Comparison of ENCODE assay signal across 3 cellular contexts in the genomic region with DNA sequence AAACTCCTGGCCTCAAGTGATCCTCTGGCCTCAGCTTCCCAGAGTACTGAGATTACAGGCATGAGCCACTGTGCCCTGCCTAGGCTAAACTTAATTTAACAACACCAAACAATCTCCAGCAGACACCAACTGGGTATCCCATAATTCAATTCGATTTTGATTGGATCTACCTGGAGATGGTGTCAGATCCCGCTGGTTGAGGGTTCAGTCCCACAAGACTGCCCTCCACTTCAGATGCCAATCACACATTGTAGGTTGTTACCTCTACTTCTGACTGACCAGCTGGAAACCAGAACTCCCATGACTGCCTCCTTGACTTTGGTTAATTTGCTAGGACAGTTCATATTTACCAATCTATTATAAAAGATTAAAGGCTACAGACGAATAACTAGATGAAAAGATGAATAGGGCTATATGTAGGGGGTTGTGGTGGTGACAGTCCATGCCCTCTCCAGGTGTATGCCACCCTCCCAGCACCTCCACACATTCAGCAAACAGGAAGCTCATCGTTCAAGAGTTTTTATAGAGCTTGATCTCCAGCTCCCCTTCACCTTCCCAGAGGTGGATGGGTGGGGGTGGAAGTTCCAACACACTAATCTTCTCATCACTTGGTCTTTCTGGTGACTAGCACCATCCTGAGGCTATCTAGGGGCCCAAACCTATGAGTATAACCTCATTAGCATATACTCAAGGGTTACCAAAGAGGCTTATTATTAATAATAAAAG.
TF ChIP-seq lines count a peak whose summit lies in the region.

No MANE protein-coding gene starts in this region.

TF ChIP-seq in SK-N-SH treated with all-trans-retinoic acid at 6 μM for 48 hours, 23 proteins besides CTCF, POLR2A, EP300 and RAD21:
- TF ChIP-seq ZFP30 (CRISPR knock-in tag; IDR thresholded peaks at IDR 0.05) (no peak), ZC3H10 (CRISPR knock-in tag; IDR thresholded peaks at IDR 0.05) (no peak), ZNF70 (CRISPR knock-in tag; IDR thresholded peaks at IDR 0.05) (no peak), RARB (CRISPR knock-in tag; IDR thresholded peaks at IDR 0.05) (no peak), OSR1 (CRISPR knock-in tag; IDR thresholded peaks at IDR 0.05) (no peak), BACH2 (CRISPR knock-in tag; IDR thresholded peaks at IDR 0.05; ENCODE audit: borderline replicate concordance) (no peak), ARNTL (CRISPR knock-in tag; IDR thresholded peaks at IDR 0.05; ENCODE audit: borderline replicate concordance, low read depth) (no peak), ZNF565 (CRISPR knock-in tag; conservative IDR thresholded peaks at IDR 0.05; ENCODE audit: low read depth) (no peak), ISL1 (CRISPR knock-in tag; IDR thresholded peaks at IDR 0.05) (no peak), ZFP3 (CRISPR knock-in tag; IDR thresholded peaks at IDR 0.05) (no peak), CSDC2 (CRISPR knock-in tag; IDR thresholded peaks at IDR 0.05) (no peak)
- TF ChIP-seq, protein P1, sequence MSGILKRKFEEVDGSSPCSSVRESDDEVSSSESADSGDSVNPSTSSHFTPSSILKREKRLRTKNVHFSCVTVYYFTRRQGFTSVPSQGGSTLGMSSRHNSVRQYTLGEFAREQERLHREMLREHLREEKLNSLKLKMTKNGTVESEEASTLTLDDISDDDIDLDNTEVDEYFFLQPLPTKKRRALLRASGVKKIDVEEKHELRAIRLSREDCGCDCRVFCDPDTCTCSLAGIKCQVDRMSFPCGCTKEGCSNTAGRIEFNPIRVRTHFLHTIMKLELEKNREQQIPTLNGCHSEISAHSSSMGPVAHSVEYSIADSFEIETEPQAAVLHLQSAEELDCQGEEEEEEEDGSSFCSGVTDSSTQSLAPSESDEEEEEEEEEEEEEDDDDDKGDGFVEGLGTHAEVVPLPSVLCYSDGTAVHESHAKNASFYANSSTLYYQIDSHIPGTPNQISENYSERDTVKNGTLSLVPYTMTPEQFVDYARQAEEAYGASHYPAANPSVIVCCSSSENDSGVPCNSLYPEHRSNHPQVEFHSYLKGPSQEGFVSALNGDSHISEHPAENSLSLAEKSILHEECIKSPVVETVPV (CRISPR knock-in tag; IDR thresholded peaks at IDR 0.05): no peak
- TF ChIP-seq, protein P2, sequence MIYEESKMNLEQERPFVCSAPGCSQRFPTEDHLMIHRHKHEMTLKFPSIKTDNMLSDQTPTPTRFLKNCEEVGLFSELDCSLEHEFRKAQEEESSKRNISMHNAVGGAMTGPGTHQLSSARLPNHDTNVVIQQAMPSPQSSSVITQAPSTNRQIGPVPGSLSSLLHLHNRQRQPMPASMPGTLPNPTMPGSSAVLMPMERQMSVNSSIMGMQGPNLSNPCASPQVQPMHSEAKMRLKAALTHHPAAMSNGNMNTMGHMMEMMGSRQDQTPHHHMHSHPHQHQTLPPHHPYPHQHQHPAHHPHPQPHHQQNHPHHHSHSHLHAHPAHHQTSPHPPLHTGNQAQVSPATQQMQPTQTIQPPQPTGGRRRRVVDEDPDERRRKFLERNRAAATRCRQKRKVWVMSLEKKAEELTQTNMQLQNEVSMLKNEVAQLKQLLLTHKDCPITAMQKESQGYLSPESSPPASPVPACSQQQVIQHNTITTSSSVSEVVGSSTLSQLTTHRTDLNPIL (CRISPR knock-in tag; IDR thresholded peaks at IDR 0.05; ENCODE audit: low read depth): no peak

TF ChIP-seq in SK-N-SH, 30 proteins besides CTCF, POLR2A, EP300 and RAD21:
- TF ChIP-seq CHD2 (IDR thresholded peaks at IDR 0.05; ENCODE audit: low read length, partially characterized antibody) (no peak), EZH2phosphoT487 (IDR thresholded peaks at IDR 0.05; ENCODE audit: borderline replicate concordance, low read depth) (no peak), GATA2 (CRISPR knock-in tag; IDR thresholded peaks at IDR 0.05) (no peak), RFX5 (IDR thresholded peaks at IDR 0.05; ENCODE audit: low read length) (no peak), SMC3 (IDR thresholded peaks at IDR 0.05; ENCODE audit: low read depth, low read length) (no peak), TEAD4 (IDR thresholded peaks at IDR 0.05; ENCODE audit: borderline replicate concordance, insufficient read depth) (no peak), NRF1 (IDR thresholded peaks at IDR 0.05; ENCODE audit: low read depth, low read length) (no peak), RCOR1 (IDR thresholded peaks at IDR 0.05; ENCODE audit: low read length) (no peak)
- TF ChIP-seq, protein P3, sequence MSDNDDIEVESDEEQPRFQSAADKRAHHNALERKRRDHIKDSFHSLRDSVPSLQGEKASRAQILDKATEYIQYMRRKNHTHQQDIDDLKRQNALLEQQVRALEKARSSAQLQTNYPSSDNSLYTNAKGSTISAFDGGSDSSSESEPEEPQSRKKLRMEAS (IDR thresholded peaks at IDR 0.05; ENCODE audit: low read depth): no peak
- TF ChIP-seq, protein P4, sequence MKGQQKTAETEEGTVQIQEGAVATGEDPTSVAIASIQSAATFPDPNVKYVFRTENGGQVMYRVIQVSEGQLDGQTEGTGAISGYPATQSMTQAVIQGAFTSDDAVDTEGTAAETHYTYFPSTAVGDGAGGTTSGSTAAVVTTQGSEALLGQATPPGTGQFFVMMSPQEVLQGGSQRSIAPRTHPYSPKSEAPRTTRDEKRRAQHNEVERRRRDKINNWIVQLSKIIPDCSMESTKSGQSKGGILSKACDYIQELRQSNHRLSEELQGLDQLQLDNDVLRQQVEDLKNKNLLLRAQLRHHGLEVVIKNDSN (IDR thresholded peaks at IDR 0.05; ENCODE audit: borderline replicate concordance, low read depth): no peak

TF ChIP-seq in IMR-90, 13 proteins besides CTCF, POLR2A, EP300 and RAD21:
- no peak for TF ChIP-seq CEBPB (IDR thresholded peaks at IDR 0.05; ENCODE audit: low read depth, low read length)
- no peak for TF ChIP-seq NFE2L2 (IDR thresholded peaks at IDR 0.05; ENCODE audit: low read depth, low read length)
- TF ChIP-seq MXI1 (IDR thresholded peaks at IDR 0.05; ENCODE audit: borderline replicate concordance, low read depth, low read length): no peak
- no peak for TF ChIP-seq BHLHE40 (IDR thresholded peaks at IDR 0.05; ENCODE audit: low read depth, low read length)
- no peak for TF ChIP-seq MAFK (IDR thresholded peaks at IDR 0.05; ENCODE audit: low read depth, low read length)
- TF ChIP-seq, protein P5, sequence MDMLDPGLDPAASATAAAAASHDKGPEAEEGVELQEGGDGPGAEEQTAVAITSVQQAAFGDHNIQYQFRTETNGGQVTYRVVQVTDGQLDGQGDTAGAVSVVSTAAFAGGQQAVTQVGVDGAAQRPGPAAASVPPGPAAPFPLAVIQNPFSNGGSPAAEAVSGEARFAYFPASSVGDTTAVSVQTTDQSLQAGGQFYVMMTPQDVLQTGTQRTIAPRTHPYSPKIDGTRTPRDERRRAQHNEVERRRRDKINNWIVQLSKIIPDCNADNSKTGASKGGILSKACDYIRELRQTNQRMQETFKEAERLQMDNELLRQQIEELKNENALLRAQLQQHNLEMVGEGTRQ (IDR thresholded peaks at IDR 0.05; ENCODE audit: low read depth, low read length): no peak
- no peak for TF ChIP-seq FOS (IDR thresholded peaks at IDR 0.05; ENCODE audit: low read depth, low read length)
- TF ChIP-seq MAZ (IDR thresholded peaks at IDR 0.05; ENCODE audit: borderline replicate concordance, low read depth, low read length): no peak
- TF ChIP-seq, protein P6, sequence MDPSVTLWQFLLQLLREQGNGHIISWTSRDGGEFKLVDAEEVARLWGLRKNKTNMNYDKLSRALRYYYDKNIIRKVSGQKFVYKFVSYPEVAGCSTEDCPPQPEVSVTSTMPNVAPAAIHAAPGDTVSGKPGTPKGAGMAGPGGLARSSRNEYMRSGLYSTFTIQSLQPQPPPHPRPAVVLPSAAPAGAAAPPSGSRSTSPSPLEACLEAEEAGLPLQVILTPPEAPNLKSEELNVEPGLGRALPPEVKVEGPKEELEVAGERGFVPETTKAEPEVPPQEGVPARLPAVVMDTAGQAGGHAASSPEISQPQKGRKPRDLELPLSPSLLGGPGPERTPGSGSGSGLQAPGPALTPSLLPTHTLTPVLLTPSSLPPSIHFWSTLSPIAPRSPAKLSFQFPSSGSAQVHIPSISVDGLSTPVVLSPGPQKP (IDR thresholded peaks at IDR 0.05; ENCODE audit: borderline replicate concordance, low read depth, low read length): no peak
- TF ChIP-seq RCOR1 (IDR thresholded peaks at IDR 0.05; ENCODE audit: insufficient replicate concordance, low read length): no peak
- no peak for TF ChIP-seq RFX5 (IDR thresholded peaks at IDR 0.05; ENCODE audit: low read depth, low read length)
- TF ChIP-seq SMC3 (IDR thresholded peaks at IDR 0.05; ENCODE audit: low read depth, low read length): no peak
- no peak for TF ChIP-seq CHD1 (IDR thresholded peaks at IDR 0.05; ENCODE audit: low read depth, low read length)
